7 cellular contexts compared by ENCODE assay signal in the genomic region with DNA sequence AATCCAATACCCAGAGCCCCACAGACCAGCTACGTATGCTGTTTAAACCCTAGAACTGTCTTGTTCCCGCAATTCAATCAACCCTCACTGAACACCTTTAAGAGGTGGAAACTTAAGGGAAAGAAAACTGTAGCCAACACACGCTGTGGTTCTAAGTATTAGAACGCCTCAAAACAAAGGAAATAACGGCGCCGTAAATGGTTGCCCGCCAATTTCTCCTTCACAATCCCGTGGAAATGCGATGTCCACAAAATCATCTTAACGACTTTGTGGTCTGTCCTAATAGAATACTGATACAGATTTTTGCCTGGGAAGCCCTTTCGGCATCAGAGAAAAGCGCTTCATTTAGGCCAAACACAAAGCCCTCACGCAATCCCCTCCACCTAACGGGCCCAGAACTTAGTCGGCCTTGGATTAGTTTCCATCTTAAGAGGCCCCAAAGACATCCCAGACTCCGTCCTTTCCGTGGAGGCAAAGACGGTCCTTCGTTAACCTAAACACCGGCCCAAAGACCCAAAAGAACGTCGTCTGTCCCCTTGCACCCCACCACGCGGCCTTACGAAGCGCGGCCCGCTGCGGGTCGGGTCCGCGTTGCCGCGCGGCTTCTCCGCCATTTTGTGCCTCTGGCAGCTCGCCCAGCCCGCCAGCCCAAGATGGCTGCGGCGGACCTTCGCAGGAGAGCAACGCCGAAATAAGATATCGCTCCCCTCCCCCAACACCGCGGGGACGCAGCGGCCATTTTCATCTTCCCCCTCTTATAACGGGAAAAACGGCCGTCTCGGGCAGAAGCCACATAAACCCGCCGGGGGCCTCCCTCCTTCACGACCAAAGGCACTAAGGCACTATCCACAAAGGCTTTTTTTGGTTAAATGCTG. TPM values are rescaled to one million over a fixed set of nuclear protein-coding genes. Genes with fewer than 3 reads are reported as not detected.
A peak's percentile ranks its signal among the peaks of the same experiment; 100 is the strongest.
DNase-seq lines count a peak whose midpoint lies in the region; ATAC-seq and TF ChIP-seq lines count a peak whose summit lies in the region.

No MANE protein-coding gene starts in this region.

- H3K9ac ChIP-seq in smooth muscle cell (ENCODE audit: low read depth): peak overlapping the region; percentile 100

- H3K9me3 ChIP-seq in WERI-Rb-1 (ENCODE audit: severe bottlenecking) (peaks cover 4% of the 10 kb centered on the region), smooth muscle cell (replicated peaks; ENCODE audit: low read depth) (no peaks in the 10 kb centered on the region)

- H3K36me3 ChIP-seq in WERI-Rb-1 (peaks cover 53% of the 10 kb centered on the region), smooth muscle cell (ENCODE audit: low read depth) (no peaks in the 10 kb centered on the region)

- H3K79me2 ChIP-seq in smooth muscle cell (ENCODE audit: low read depth): peaks cover 57% of the 10 kb centered on the region

- H3K4me2 ChIP-seq in smooth muscle cell: peak overlapping the region; percentile 97

- H4K20me1 ChIP-seq in smooth muscle cell (ENCODE audit: low read depth): peaks cover 57% of the 10 kb centered on the region

- no peak overlapping the region for H2AFZ ChIP-seq in smooth muscle cell (ENCODE audit: low read depth)

- peak overlapping the region; percentile 98 for H3K27ac ChIP-seq in WERI-Rb-1
- H3K27ac ChIP-seq in smooth muscle cell (ENCODE audit: low read depth): peak overlapping the region; percentile 100

- peaks cover 26% of the 10 kb centered on the region for H3K4me1 ChIP-seq in smooth muscle cell (ENCODE audit: low read depth)

- DNase-seq in NCI-H2196 treated with DMSO at 0.1 percent for 48 hours (lab: John Stamatoyannopoulos, UW; ENCODE audit: unreplicated experiment) (peak; percentile 91), WERI-Rb-1 (peak; percentile 88), T47D (ENCODE audit: low read depth in 1 of 2, low spot score in 1 of 2) (peak; percentile 76 to 94), iPS-NIHi11 (ENCODE audit: low spot score) (peak; percentile 76), smooth muscle cell (lab: John Stamatoyannopoulos, UW; ENCODE audit: unreplicated experiment) (peak; percentile 72)

- in situ Hi-C loops in T47D (cut with HindIII; ENCODE audit: low pct_unique_long_range_greater_than_20kb, low sequenced_read_pairs): no loop called here

- WGBS in smooth muscle cell (ENCODE audit: low lambda C conversion rate): under 1% methylated on average over 56 of the region's 56 CpGs

- peaks cover 6% of the 10 kb centered on the region for H3F3A ChIP-seq in smooth muscle cell (ENCODE audit: low read depth)

- no peaks in the 10 kb centered on the region for H3K27me3 ChIP-seq in WERI-Rb-1 (ENCODE audit: insufficient read depth, low read depth, severe bottlenecking)
- no peaks in the 10 kb centered on the region for H3K27me3 ChIP-seq in smooth muscle cell (ENCODE audit: low read depth)

- TF ChIP-seq CTCF in WERI-Rb-1 (IDR thresholded peaks at IDR 0.05; ENCODE audit: low read depth, low read length) (no peak), smooth muscle cell (IDR thresholded peaks at IDR 0.05; ENCODE audit: borderline replicate concordance, insufficient read depth, poor library complexity, severe bottlenecking) (no peak)

- peak overlapping the region; percentile 98 for H3K4me3 ChIP-seq in WERI-Rb-1 (ENCODE audit: low read depth, low read length)
- peak overlapping the region; percentile 93 for H3K4me3 ChIP-seq in smooth muscle cell

- ATAC-seq in GM18867 (IDR thresholded peaks at IDR 0.05; ENCODE audit: unreplicated experiment) (peak; percentile 48), HG03108 (IDR thresholded peaks at IDR 0.05; ENCODE audit: unreplicated experiment) (peak; percentile 36)

RNA-seq across cellular contexts. Expression of a gene that starts 0.8 kb away (rescaled TPM):
- 260 and 265 TPM in 2 replicates for total RNA-seq in smooth muscle cell
- 119 and 135 TPM in 2 replicates for polyA plus RNA-seq in smooth muscle cell

Comparison
In these comparisons a context has a peak if more than half of its experiments do, and no peak if none do; other contexts are left out.
1. Peak in every context shown above with its lines: DNase-seq, ATAC-seq, H3K4me3 ChIP-seq and H3K27ac ChIP-seq.